19 cellular contexts compared by ENCODE assay signal in genomic region chr4:7264694-7265093, GRCh38.
A peak's percentile ranks its signal among the peaks of the same experiment; 100 is the strongest.
DNase-seq lines count a peak whose midpoint lies in the region; ATAC-seq and TF ChIP-seq lines count a peak whose summit lies in the region.
"Had no signal": no experiment of that assay in that cellular context is flagged by ENCODE, and none has a peak within 500 bp of the region (broad histone marks: within the 10 kb centered on the region; RNA-seq: fewer than 3 reads in every experiment).

No MANE protein-coding gene starts in this region.

- H3K4me3 Mint-ChIP-seq in T-helper 17 cell: peak overlapping the region; percentile 25
- no peak overlapping the region for H3K4me3 Mint-ChIP-seq in stimulated activated effector memory CD8-positive, alpha-beta T cell treated with anti-CD3 and anti-CD28 coated beads, Interleukin-12 subunit alpha, Interleukin-12 subunit beta, amount 100 ng/mL, for 72 hours
- H3K4me3 Mint-ChIP-seq in naive thymus-derived CD8-positive, alpha-beta T cell: no peak overlapping the region
- H3K4me3 Mint-ChIP-seq: B cell; CD4-positive, alpha-beta T cell; CD8-positive, alpha-beta T cell had no signal

- H3K27me3 Mint-ChIP-seq in T-helper 17 cell: peaks cover 43% of the 10 kb centered on the region
- peaks cover 0 to 31% (median 19%) of the 10 kb centered on the region in 5 donors for H3K27me3 Mint-ChIP-seq in naive thymus-derived CD8-positive, alpha-beta T cell
- H3K27me3 Mint-ChIP-seq: CD4-positive, alpha-beta T cell had no signal

- CTCF ChIA-PET in PC-3 (lab: Charles Lee): no interaction called here

- H3K9me2 ChIP-seq in PC-3 (replicated peaks; ENCODE audit: low read length): no peaks in the 10 kb centered on the region

- no peaks in the 10 kb centered on the region for H3K27me3 ChIP-seq in PC-3 (ENCODE audit: low read length)
- H3K27me3 ChIP-seq: BLaER1 treated with 17β-estradiol and CSF1 and Interleukin-3, amounts not matched to agents 10 nM and 100 nM had no signal

- TF ChIP-seq CTCF in PC-3 (conservative IDR thresholded peaks at IDR 0.05; ENCODE audit: low read depth, low read length): no peak

- no peak overlapping the region for H3K4me3 ChIP-seq in PC-3 (ENCODE audit: low read length)
- H3K4me3 ChIP-seq: A549; BLaER1 treated with 17β-estradiol and CSF1 and Interleukin-3, amounts not matched to agents 10 nM and 100 nM had no signal

- no peaks in the 10 kb centered on the region for H4K20me1 ChIP-seq in PC-3 (ENCODE audit: low read length)

- no peaks in the 10 kb centered on the region for H3F3A ChIP-seq in PC-3 (ENCODE audit: low read length, unreplicated experiment)

- H2AFZ ChIP-seq in PC-3 (ENCODE audit: low read length): no peak overlapping the region

- no peak overlapping the region for H3K27ac Mint-ChIP-seq in T-helper 17 cell
- no peak overlapping the region for H3K27ac Mint-ChIP-seq in stimulated activated effector memory CD8-positive, alpha-beta T cell treated with anti-CD3 and anti-CD28 coated beads, Interleukin-12 subunit alpha, Interleukin-12 subunit beta, amount 100 ng/mL, for 72 hours
- no peak overlapping the region for H3K27ac Mint-ChIP-seq in naive thymus-derived CD8-positive, alpha-beta T cell
- H3K27ac Mint-ChIP-seq: B cell; CD4-positive, alpha-beta T cell; CD8-positive, alpha-beta T cell had no signal

- no peak for ATAC-seq in Right ventricle myocardium superior (ENCODE audit: poor library complexity)
- ATAC-seq in Right ventricle myocardium inferior: no peak
- ATAC-seq in PC-3: no peak
- no peak for ATAC-seq in T-helper 17 cell
- ATAC-seq in stimulated activated effector memory CD8-positive, alpha-beta T cell treated with anti-CD3 and anti-CD28 coated beads, Interleukin-12 subunit alpha, Interleukin-12 subunit beta, amount 100 ng/mL, for 72 hours: peak; percentile 31
- ATAC-seq in naive thymus-derived CD8-positive, alpha-beta T cell: no peak
- no peak for ATAC-seq in GM21786 (IDR thresholded peaks at IDR 0.05; ENCODE audit: unreplicated experiment)
- ATAC-seq: A549; CD8-positive, alpha-beta T cell had no signal

- peak overlapping the region; percentile 100 for H3K27ac ChIP-seq in PC-3 (ENCODE audit: low read length)
- H3K27ac ChIP-seq: 22Rv1; BLaER1 treated with 17β-estradiol and CSF1 and Interleukin-3, amounts not matched to agents 10 nM and 100 nM; C4-2B had no signal

- peak overlapping the region; percentile 77; the same call in 1 of the 2 replicates for H3K4me2 ChIP-seq in PC-3 (ENCODE audit: low read length)
- H3K4me2 ChIP-seq: A549; BLaER1 treated with 17β-estradiol and CSF1 and Interleukin-3, amounts not matched to agents 10 nM and 100 nM had no signal

- H3K4me1 ChIP-seq in PC-3 (ENCODE audit: insufficient read depth, low read length): peaks cover 67% of the 10 kb centered on the region
- H3K4me1 ChIP-seq: Caco-2 had no signal

- peaks cover 2% of the 10 kb centered on the region for H3K4me1 Mint-ChIP-seq in T-helper 17 cell
- H3K4me1 Mint-ChIP-seq in stimulated activated effector memory CD8-positive, alpha-beta T cell treated with anti-CD3 and anti-CD28 coated beads, Interleukin-12 subunit alpha, Interleukin-12 subunit beta, amount 100 ng/mL, for 72 hours: no peaks in the 10 kb centered on the region
- no peaks in the 10 kb centered on the region for H3K4me1 Mint-ChIP-seq in naive thymus-derived CD8-positive, alpha-beta T cell
- H3K4me1 Mint-ChIP-seq: B cell had no signal

- peak overlapping the region; percentile 99 for H3K9ac ChIP-seq in PC-3 (ENCODE audit: low read length)
- H3K9ac ChIP-seq: BLaER1 treated with 17β-estradiol and CSF1 and Interleukin-3, amounts not matched to agents 10 nM and 100 nM had no signal

- POLR2A ChIA-PET in PC-3 (lab: Charles Lee; ENCODE audit: unreplicated experiment): no interaction called here
- POLR2A ChIA-PET in naive thymus-derived CD8-positive, alpha-beta T cell (lab: Charles Lee): no interaction called here

- H3K9me3 ChIP-seq in PC-3 (ENCODE audit: low read length) (no peaks in the 10 kb centered on the region), T-helper 17 cell (ENCODE audit: control insufficient read depth, low read length, poor library complexity, severe bottlenecking) (no peaks in the 10 kb centered on the region)
- H3K9me3 ChIP-seq: A549, Caco-2 had no signal

- H3K36me3 ChIP-seq in PC-3 (ENCODE audit: low read depth, low read length): no peaks in the 10 kb centered on the region
- H3K36me3 ChIP-seq: BLaER1 treated with 17β-estradiol and CSF1 and Interleukin-3, amounts not matched to agents 10 nM and 100 nM had no signal

- peaks cover under 1% of the 10 kb centered on the region for H3K9me3 Mint-ChIP-seq in stimulated activated effector memory CD8-positive, alpha-beta T cell treated with anti-CD3 and anti-CD28 coated beads, Interleukin-12 subunit alpha, Interleukin-12 subunit beta, amount 100 ng/mL, for 72 hours
- peaks cover 0 to 7% (median 0%) of the 10 kb centered on the region in 9 donors for H3K9me3 Mint-ChIP-seq in naive thymus-derived CD8-positive, alpha-beta T cell
- H3K9me3 Mint-ChIP-seq: CD4-positive, alpha-beta T cell; CD8-positive, alpha-beta T cell had no signal

- no TSS peak for BruUV-seq in PC-3 (replicated peaks; lab: Mats Ljungman, UMichigan)

- peaks cover 62% of the 10 kb centered on the region for H3K79me2 ChIP-seq in PC-3 (ENCODE audit: low read length)

- DNase-seq in Right ventricle myocardium superior (peak; percentile 15), Right ventricle myocardium inferior (ENCODE audit: missing footprints) (no peak), PC-3 (no peak), T-helper 17 cell (no peak)
- DNase-seq in stimulated activated effector memory CD8-positive, alpha-beta T cell treated with anti-CD3 and anti-CD28 coated beads, Interleukin-12 subunit alpha, Interleukin-12 subunit beta, amount 100 ng/mL, for 72 hours (ENCODE audit: low spot score in 2 of 2): no peak
- no peak for DNase-seq in naive thymus-derived CD8-positive, alpha-beta T cell
- DNase-seq: AML-193; Caco-2; Calu3; CD4-positive, alpha-beta T cell; CD8-positive, alpha-beta T cell; DMS79 treated with DMSO at 0.1 percent for 48 hours; GF-D8 had no signal

- intact Hi-C loops in Right ventricle myocardium superior (cut with DNase I): no loop called here
- intact Hi-C loops in Right ventricle myocardium inferior (cut with DNase I): no loop called here
- intact Hi-C loops in PC-3 (cut with micrococcal nuclease): loop anchor here (5.0 kb wide), 1 partner anchor 57 kb away; no protein-coding TSS in a partner anchor

- peaks cover 2% of the 10 kb centered on the region for H3K36me3 Mint-ChIP-seq in T-helper 17 cell (ENCODE audit: low read depth)
- no peaks in the 10 kb centered on the region for H3K36me3 Mint-ChIP-seq in stimulated activated effector memory CD8-positive, alpha-beta T cell treated with anti-CD3 and anti-CD28 coated beads, Interleukin-12 subunit alpha, Interleukin-12 subunit beta, amount 100 ng/mL, for 72 hours
- no peaks in the 10 kb centered on the region for H3K36me3 Mint-ChIP-seq in naive thymus-derived CD8-positive, alpha-beta T cell
- H3K36me3 Mint-ChIP-seq: CD8-positive, alpha-beta T cell had no signal
